Comparison of ENCODE assay signal across 7 cellular contexts in the genomic region with DNA sequence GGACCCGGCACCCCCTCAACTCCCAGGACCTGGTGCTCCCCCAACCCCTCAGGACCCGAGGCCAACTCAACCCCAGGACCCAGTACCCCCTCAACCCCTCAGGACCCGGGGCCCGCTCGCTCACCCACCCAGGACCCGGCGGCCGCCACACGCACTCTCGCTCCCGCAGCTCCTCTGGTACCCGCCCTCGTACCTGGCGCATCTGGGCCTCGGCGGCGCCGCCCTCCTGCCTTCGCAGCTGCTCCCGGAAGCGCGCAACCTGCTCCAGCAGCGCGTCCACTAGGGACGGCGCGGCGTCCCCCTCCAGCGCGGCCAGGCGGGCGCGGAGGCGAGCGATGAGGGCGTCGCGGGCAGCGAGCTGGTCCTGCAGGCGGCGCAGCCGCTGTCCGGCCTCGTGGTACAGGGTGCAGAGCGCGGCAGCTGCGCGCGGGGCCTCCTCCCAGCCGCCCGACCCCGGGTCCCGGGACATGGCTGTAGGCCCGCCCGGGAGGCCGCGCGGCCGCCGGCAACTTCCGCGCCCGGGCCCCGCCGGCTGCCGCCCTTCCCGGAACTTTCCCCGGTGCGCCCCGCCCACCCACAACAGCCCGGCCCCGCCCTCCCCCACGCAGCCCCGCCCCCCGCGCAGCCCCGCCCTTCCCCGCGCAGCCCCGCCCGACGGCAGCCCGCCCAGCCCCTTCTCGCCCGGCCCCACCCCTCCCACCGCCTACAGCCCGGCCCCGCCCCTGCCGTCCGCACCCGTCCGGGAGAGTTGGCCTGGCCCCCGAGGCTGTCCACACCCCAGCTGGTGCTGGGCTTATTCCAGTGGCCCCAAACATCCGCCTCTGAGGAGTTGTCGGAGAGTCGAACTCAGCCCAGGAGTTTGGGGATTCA. TPM values are rescaled to one million over a fixed set of nuclear protein-coding genes. Genes with fewer than 3 reads are reported as not detected.
DNase-seq lines count a peak whose midpoint lies in the region; ATAC-seq and TF ChIP-seq lines count a peak whose summit lies in the region.

A gene with protein sequence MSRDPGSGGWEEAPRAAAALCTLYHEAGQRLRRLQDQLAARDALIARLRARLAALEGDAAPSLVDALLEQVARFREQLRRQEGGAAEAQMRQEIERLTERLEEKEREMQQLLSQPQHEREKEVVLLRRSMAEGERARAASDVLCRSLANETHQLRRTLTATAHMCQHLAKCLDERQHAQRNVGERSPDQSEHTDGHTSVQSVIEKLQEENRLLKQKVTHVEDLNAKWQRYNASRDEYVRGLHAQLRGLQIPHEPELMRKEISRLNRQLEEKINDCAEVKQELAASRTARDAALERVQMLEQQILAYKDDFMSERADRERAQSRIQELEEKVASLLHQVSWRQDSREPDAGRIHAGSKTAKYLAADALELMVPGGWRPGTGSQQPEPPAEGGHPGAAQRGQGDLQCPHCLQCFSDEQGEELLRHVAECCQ (minus strand): TSS at position 516 of the 870 bp plus-strand sequence. CDS start 47 bp downstream, at position 469.

- peak within 1 kb of the TSS; percentile 57 for H3K27ac Mint-ChIP-seq in activated B cell treated with CpG ODN at 0.5 μM for 24 hours

- peak within 1 kb of the TSS; percentile 81 to 88 for H3K4me3 ChIP-seq in cardiac fibroblast (replicated peaks in 1 of 2; ENCODE audit: low read depth in 2 of 2, low read length in 2 of 2)

- H3K4me3 Mint-ChIP-seq in activated B cell treated with CpG ODN at 0.5 μM for 24 hours, result peak within 1 kb of the TSS; percentile 81

- no peaks in the 10 kb centered on the region for H3K27me3 Mint-ChIP-seq in activated B cell treated with CpG ODN at 0.5 μM for 24 hours

- no peaks in the 10 kb centered on the region for H3K9me3 Mint-ChIP-seq in activated B cell treated with CpG ODN at 0.5 μM for 24 hours

- DNase-seq in GM13977 (ENCODE audit: low spot score) (peak; percentile 99), NCI-H187 treated with DMSO at 0.1 percent for 48 hours (lab: John Stamatoyannopoulos, UW) (peak; percentile 12), activated B cell treated with CpG ODN at 0.5 μM for 24 hours (peak; percentile 81), cardiac fibroblast (ENCODE audit: low read depth in 2 of 2) (peak; percentile 74 to 92), iris pigment epithelial cell (ENCODE audit: low read depth) (peak; percentile 74)
- DNase-seq in stimulated activated CD4-positive, alpha-beta T cell treated with anti-CD3 and anti-CD28 coated beads, Interleukin-12 subunit alpha, Interleukin-12 subunit beta, amount 100 ng/mL, for 4 hours, result peak; percentile 80

- in situ Hi-C loops in GM13977 (cut with MboI; ENCODE audit: low pct_unique_long_range_greater_than_20kb, low sequenced_read_pairs, unreplicated experiment), result no loop called here

- intact Hi-C loops in activated B cell treated with CpG ODN at 0.5 μM for 24 hours (cut with micrococcal nuclease), result loop anchor here (1.0 to 5.0 kb wide), 3 partner anchors 10 to 161 kb away; no protein-coding TSS in a partner anchor

- ATAC-seq in HG02759 (IDR thresholded peaks at IDR 0.05; ENCODE audit: unreplicated experiment), result peak; percentile 79
- ATAC-seq in activated B cell treated with CpG ODN at 0.5 μM for 24 hours (ENCODE audit: low read depth), result peak; percentile 86

- TF ChIP-seq CTCF in GM13977 (IDR thresholded peaks at IDR 0.05; ENCODE audit: extremely low read depth, insufficient read depth, missing control alignments), result peak; percentile 17
- no peak for TF ChIP-seq CTCF in activated B cell treated with CpG ODN at 0.5 μM for 24 hours (IDR thresholded peaks at IDR 0.05)
- TF ChIP-seq CTCF in cardiac fibroblast (IDR thresholded peaks at IDR 0.05; ENCODE audit: low read depth, low read length), result peak; percentile 13

- peaks cover 38% of the 10 kb centered on the region for H3K4me1 Mint-ChIP-seq in activated B cell treated with CpG ODN at 0.5 μM for 24 hours

- POLR2A ChIA-PET in activated B cell treated with CpG ODN at 0.5 μM for 24 hours (lab: Charles Lee), result interaction anchor here (0.5 to 3.4 kb wide), 11 partner anchors 9 to 441 kb away, joined by 3 to 40 read pairs (median 4); partner anchors contain the start of genes ADD1 and RNF4

- CTCF ChIA-PET in activated B cell treated with CpG ODN at 0.5 μM for 24 hours (lab: Charles Lee), result interaction anchor here (0.7 kb wide), 1 partner anchor 123 kb away, joined by 4 read pairs; no protein-coding TSS in a partner anchor

- H3K36me3 Mint-ChIP-seq in activated B cell treated with CpG ODN at 0.5 μM for 24 hours (ENCODE audit: low read depth), result peaks cover 16% of the 10 kb centered on the region

RNA-seq across cellular contexts. Expression of the gene that starts here (rescaled TPM):
- total RNA-seq in activated B cell treated with CpG ODN at 0.5 μM for 24 hours, result 79.1 and 83.2 TPM in 2 replicates

Comparison
In these comparisons a context has a peak if more than half of its experiments do, and no peak if none do; other contexts are left out.
1. Peak in every context shown above with its lines: DNase-seq, ATAC-seq and H3K4me3 ChIP-seq.
2. DNase-seq: peak in every context shown above with its lines; median percentile 99 in GM13977; 83 in cardiac fibroblast; 81 in activated B cell treated with CpG ODN at 0.5 μM for 24 hours; 80 in stimulated activated CD4-positive, alpha-beta T cell treated with anti-CD3 and anti-CD28 coated beads, Interleukin-12 subunit alpha, Interleukin-12 subunit beta, amount 100 ng/mL, for 4 hours; 74 in iris pigment epithelial cell; 12 in NCI-H187 treated with DMSO at 0.1 percent for 48 hours.